Comparison of ENCODE assay signal across 37 cellular contexts in genomic region chr7:55147736-55148135, GRCh38.
"Had no signal": no experiment of that assay in that cellular context is flagged by ENCODE, and none has a peak within 500 bp of the region (broad histone marks: within the 10 kb centered on the region; RNA-seq: fewer than 3 reads in every experiment).

No MANE protein-coding gene starts in this region.

- H3K4me1 Mint-ChIP-seq: activated B cell treated with CpG ODN at 0.5 μM for 24 hours; activated CD8-positive, alpha-beta memory T cell treated with anti-CD3 and anti-CD28 coated beads, Interleukin-2, amount 10 ng/mL, durations not matched to agents 7 days and 5 days; activated naive CD4-positive, alpha-beta T cell treated with anti-CD3 and anti-CD28 coated beads, Interleukin-2, amount 50 U/mL, for 24 hours; activated naive CD8-positive, alpha-beta T cell treated with anti-CD3 and anti-CD28 coated beads for 36 hours; activated naive CD8-positive, alpha-beta T cell treated with anti-CD3 and anti-CD28 coated beads, Interleukin-2, amount 50 U/mL, for 24 hours had no signal

- H3K27me3 Mint-ChIP-seq: activated CD8-positive, alpha-beta memory T cell treated with anti-CD3 and anti-CD28 coated beads, Interleukin-2, amount 10 ng/mL, durations not matched to agents 7 days and 5 days had no signal

- FAIRE-seq: endometrium, endothelial cell of umbilical vein had no signal

- H3K4me2 ChIP-seq: hepatocyte had no signal

- H3K4me3 ChIP-seq: adrenal gland, body of pancreas, cardiac muscle cell, colonic mucosa, gastrocnemius medialis, heart right ventricle, hepatocyte had no signal

- H3K9me3 Mint-ChIP-seq: activated naive CD4-positive, alpha-beta T cell treated with anti-CD3 and anti-CD28 coated beads for 36 hours; activated naive CD4-positive, alpha-beta T cell treated with anti-CD3 and anti-CD28 coated beads, Interleukin-2, amount 50 U/mL, for 24 hours; activated naive CD8-positive, alpha-beta T cell treated with anti-CD3 and anti-CD28 coated beads for 36 hours; activated naive CD8-positive, alpha-beta T cell treated with anti-CD3 and anti-CD28 coated beads, Interleukin-2, amount 50 U/mL, for 24 hours; activated T-helper 1 cell treated with anti-CD3 and anti-CD28 coated beads, Interleukin-12 subunit alpha, Interleukin-12 subunit beta, Interleukin-2, Interleukin-4 antibody, amounts not matched to agents 30 ng/mL and 10 ng/mL and 1 ng/mL, durations not matched to agents 14 hours and 24 hours and 36 hours; activated T-helper 2 cell treated with anti-CD3 and anti-CD28 coated beads, Interferon-gamma antibody, Interleukin-2, Interleukin-4, amounts not matched to agents 10 μg/mL and 5 μg/mL and 100 μg/mL, durations not matched to agents 14 hours and 24 hours and 36 hours; T-helper 2 cell treated with Interferon-gamma antibody and Interleukin-4, amounts not matched to agents 5 μg/mL and 100 μg/mL, for 36 hours had no signal

- H3K27me3 ChIP-seq: adrenal gland, body of pancreas, cardiac muscle cell, colonic mucosa, foreskin keratinocyte, gastrocnemius medialis, hepatocyte had no signal

- H3K4me1 ChIP-seq: adrenal gland, body of pancreas, colonic mucosa, foreskin keratinocyte had no signal

- H3K27ac Mint-ChIP-seq: activated B cell treated with CpG ODN at 0.5 μM for 24 hours; activated CD8-positive, alpha-beta memory T cell treated with anti-CD3 and anti-CD28 coated beads, Interleukin-2, amount 10 ng/mL, durations not matched to agents 7 days and 5 days; activated CD8-positive, alpha-beta T cell treated with anti-CD3 and anti-CD28 coated beads, Interleukin-2, amount 10 ng/mL, durations not matched to agents 7 days and 5 days; activated naive CD4-positive, alpha-beta T cell treated with anti-CD3 and anti-CD28 coated beads for 36 hours; activated naive CD4-positive, alpha-beta T cell treated with anti-CD3 and anti-CD28 coated beads, Interleukin-2, amount 50 U/mL, for 24 hours; activated naive CD8-positive, alpha-beta T cell treated with anti-CD3 and anti-CD28 coated beads for 36 hours; activated naive CD8-positive, alpha-beta T cell treated with anti-CD3 and anti-CD28 coated beads, Interleukin-2, amount 50 U/mL, for 24 hours; activated T-helper 1 cell treated with anti-CD3 and anti-CD28 coated beads, Interleukin-12 subunit alpha, Interleukin-12 subunit beta, Interleukin-2, Interleukin-4 antibody, amounts not matched to agents 30 ng/mL and 10 ng/mL and 1 ng/mL, durations not matched to agents 14 hours and 24 hours and 36 hours; activated T-helper 2 cell treated with anti-CD3 and anti-CD28 coated beads, Interferon-gamma antibody, Interleukin-2, Interleukin-4, amounts not matched to agents 10 μg/mL and 5 μg/mL and 100 μg/mL, durations not matched to agents 14 hours and 24 hours and 36 hours; T-helper 17 cell; T-helper 2 cell treated with Interferon-gamma antibody and Interleukin-4, amounts not matched to agents 5 μg/mL and 100 μg/mL, for 36 hours had no signal

- H3K36me3 ChIP-seq: cardiac muscle cell, colonic mucosa, WERI-Rb-1 had no signal

- H3K27ac ChIP-seq: adrenal gland, body of pancreas, cardiac muscle cell, colonic mucosa, foreskin keratinocyte, gastrocnemius medialis, heart right ventricle, hepatocyte, WERI-Rb-1 had no signal

- H3K4me3 Mint-ChIP-seq: activated B cell treated with CpG ODN at 0.5 μM for 24 hours; activated CD8-positive, alpha-beta memory T cell treated with anti-CD3 and anti-CD28 coated beads, Interleukin-2, amount 10 ng/mL, durations not matched to agents 7 days and 5 days; activated CD8-positive, alpha-beta T cell treated with anti-CD3 and anti-CD28 coated beads, Interleukin-2, amount 10 ng/mL, durations not matched to agents 7 days and 5 days; activated naive CD4-positive, alpha-beta T cell treated with anti-CD3 and anti-CD28 coated beads for 36 hours; activated naive CD4-positive, alpha-beta T cell treated with anti-CD3 and anti-CD28 coated beads, Interleukin-2, amount 50 U/mL, for 24 hours; activated naive CD8-positive, alpha-beta T cell treated with anti-CD3 and anti-CD28 coated beads for 36 hours; activated naive CD8-positive, alpha-beta T cell treated with anti-CD3 and anti-CD28 coated beads, Interleukin-2, amount 50 U/mL, for 24 hours; activated T-helper 1 cell treated with anti-CD3 and anti-CD28 coated beads, Interleukin-12 subunit alpha, Interleukin-12 subunit beta, Interleukin-2, Interleukin-4 antibody, amounts not matched to agents 30 ng/mL and 10 ng/mL and 1 ng/mL, durations not matched to agents 14 hours and 24 hours and 36 hours; T-helper 17 cell; T-helper 2 cell treated with Interferon-gamma antibody and Interleukin-4, amounts not matched to agents 5 μg/mL and 100 μg/mL, for 36 hours had no signal

- H3K36me3 Mint-ChIP-seq: activated CD8-positive, alpha-beta memory T cell treated with anti-CD3 and anti-CD28 coated beads, Interleukin-2, amount 10 ng/mL, durations not matched to agents 7 days and 5 days; activated naive CD4-positive, alpha-beta T cell treated with anti-CD3 and anti-CD28 coated beads, Interleukin-2, amount 50 U/mL, for 24 hours; activated naive CD8-positive, alpha-beta T cell treated with anti-CD3 and anti-CD28 coated beads for 36 hours had no signal

- ATAC-seq: activated CD4-positive, CD25-positive, alpha-beta regulatory T cell treated with anti-CD3 and anti-CD28 coated beads, Interleukin-2, amount 50 U/mL, for 24 hours; activated CD8-positive, alpha-beta memory T cell treated with anti-CD3 and anti-CD28 coated beads, Interleukin-2, amount 10 ng/mL, durations not matched to agents 7 days and 5 days; activated CD8-positive, alpha-beta T cell treated with anti-CD3 and anti-CD28 coated beads, Interleukin-2, amount 10 ng/mL, durations not matched to agents 7 days and 5 days; activated naive CD8-positive, alpha-beta T cell treated with anti-CD3 and anti-CD28 coated beads, Interleukin-2, amount 50 U/mL, for 24 hours; body of pancreas; esophagus mucosa; foreskin keratinocyte; gastrocnemius medialis; T-helper 17 cell had no signal

- H3K9me3 ChIP-seq: adrenal gland, body of pancreas, colonic mucosa, gastrocnemius medialis had no signal

- DNase-seq: activated B cell treated with CpG ODN at 0.5 μM for 24 hours; activated CD4-positive, alpha-beta T cell treated with anti-CD3 and anti-CD28 coated beads for 48 hours; activated CD4-positive, alpha-beta T cell treated with anti-CD3 and anti-CD28 coated beads, Interleukin-2, amount 50 U/mL, for 1 hour; activated CD4-positive, alpha-beta T cell treated with anti-CD3 and anti-CD28 coated beads, Interleukin-2, amount 50 U/mL, for 48 hours; activated CD8-positive, alpha-beta memory T cell treated with anti-CD3 and anti-CD28 coated beads, Interleukin-2, amount 10 ng/mL, durations not matched to agents 7 days and 5 days; activated CD8-positive, alpha-beta memory T cell treated with anti-CD3 and anti-CD28 coated beads, Interleukin-2, amount 50 U/mL, for 4 hours; activated CD8-positive, alpha-beta T cell treated with anti-CD3 and anti-CD28 coated beads, Interleukin-2, amount 10 ng/mL, durations not matched to agents 7 days and 5 days; activated effector memory CD4-positive, alpha-beta T cell treated with anti-CD3 and anti-CD28 coated beads, Interleukin-2, amount 50 U/mL, for 16 hours; activated naive CD4-positive, alpha-beta T cell treated with anti-CD3 and anti-CD28 coated beads for 36 hours; activated naive CD8-positive, alpha-beta T cell treated with anti-CD3 and anti-CD28 coated beads for 36 hours; activated naive CD8-positive, alpha-beta T cell treated with anti-CD3 and anti-CD28 coated beads, Interleukin-2, amount 50 U/mL, for 24 hours; activated T-cell treated with anti-CD3 and anti-CD28 coated beads, Interleukin-2, amount 50 U/mL, for 1 hour; activated T-cell treated with anti-CD3 and anti-CD28 coated beads, Interleukin-2, amount 50 U/mL, for 48 hours; adrenal gland; amygdala; aorta; body of pancreas; central memory CD4-positive, alpha-beta T cell; cerebellar nuclear complex; colonic mucosa; effector CD8-positive, alpha-beta T cell; foreskin keratinocyte; gastrocnemius medialis; heart right ventricle; T-helper 17 cell; T1000; WERI-Rb-1 had no signal
